In genomic region chr7:90965211-90965610, GRCh38 we compare ENCODE assay signal across 1 cellular context.
TF ChIP-seq lines count a peak whose summit lies in the region.

No MANE protein-coding gene starts in this region.

TF ChIP-seq in GM23338, 12 proteins besides CTCF, POLR2A, EP300 and RAD21 (continued from another document):
- TF ChIP-seq ZNF462 (CRISPR knock-in tag; IDR thresholded peaks at IDR 0.05) (no peak), STAT1 (IDR thresholded peaks at IDR 0.05; ENCODE audit: unreplicated experiment) (no peak), REST (IDR thresholded peaks at IDR 0.05; ENCODE audit: unreplicated experiment) (no peak)
